10 cellular contexts compared by ENCODE assay signal in genomic region chr6:150237626-150238025, GRCh38.
"Had no signal": no experiment of that assay in that cellular context is flagged by ENCODE, and none has a peak within 500 bp of the region (broad histone marks: within the 10 kb centered on the region; RNA-seq: fewer than 3 reads in every experiment).

No MANE protein-coding gene starts in this region.

- DNase-seq: activated CD4-positive, alpha-beta T cell treated with anti-CD3 and anti-CD28 coated beads, Interleukin-2, amount 10 ng/mL, durations not matched to agents 7 days and 5 days; activated CD8-positive, alpha-beta memory T cell treated with anti-CD3 and anti-CD28 coated beads, Interleukin-2, amount 50 U/mL, for 48 hours; activated naive CD4-positive, alpha-beta T cell treated with Interleukin-2 at 50 U/mL for 16 hours; activated naive CD8-positive, alpha-beta T cell treated with anti-CD3 and anti-CD28 coated beads, Interleukin-2, amount 50 U/mL, for 24 hours; effector memory CD4-positive, alpha-beta T cell; naive B cell; retina; stimulated activated naive CD8-positive, alpha-beta T cell treated with anti-CD3 and anti-CD28 coated beads, Interleukin-15, Interleukin-2, amounts not matched to agents 100 U/mL and 50 U/mL, for 24 hours had no signal

- FAIRE-seq: frontal cortex, small intestine had no signal
